26 cellular contexts compared by ENCODE assay signal in genomic region chr6:41239467-41240159, GRCh38. TPM values are rescaled to one million over a fixed set of nuclear protein-coding genes. Genes with fewer than 3 reads are reported as not detected.
DNase-seq lines count a peak whose midpoint lies in the region; ATAC-seq and TF ChIP-seq lines count a peak whose summit lies in the region.
"Had no signal": no experiment of that assay in that cellular context is flagged by ENCODE, and none has a peak within 500 bp of the region (broad histone marks: within the 10 kb centered on the region; RNA-seq: fewer than 3 reads in every experiment).

No MANE protein-coding gene starts in this region.

- H3K27ac ChIP-seq in mammary epithelial cell (ENCODE audit: insufficient read depth, low read depth, low read length), result no peak overlapping the region
- H3K27ac ChIP-seq in breast epithelium, result no peak overlapping the region
- no peak overlapping the region for H3K27ac ChIP-seq in esophagus muscularis mucosa (replicated peaks in 1 of 4)
- H3K27ac ChIP-seq: 22Rv1, ascending aorta, esophagus squamous epithelium, gastrocnemius medialis, lower lobe of right lung, tibial artery had no signal

- dilution Hi-C loops in mammary epithelial cell (cut with HindIII; ENCODE audit: low sequenced_read_pairs), result no loop called here

- no peak for DNase-seq in mammary epithelial cell
- DNase-seq in breast epithelium (ENCODE audit: low spot score in 2 of 2), result no peak
- peak; percentile 45 for DNase-seq in esophagus muscularis mucosa (ENCODE audit: extremely low spot score)
- peak; percentile 20 for DNase-seq in left kidney (ENCODE audit: low read depth, low spot score)
- DNase-seq in ureter (ENCODE audit: low spot score), result peak; percentile 12
- no peak for DNase-seq in COR-L47 (lab: John Stamatoyannopoulos, UW)
- no peak for DNase-seq in BE2C
- DNase-seq: activated CD4-positive, alpha-beta T cell treated with anti-CD3 and anti-CD28 coated beads, Interleukin-2, amount 10 ng/mL, durations not matched to agents 24 days and 14 days; CD4-positive, alpha-beta memory T cell; effector CD8-positive, alpha-beta T cell; esophagus squamous epithelium; gastrocnemius medialis; GF-D8; lower lobe of right lung; NCI-H1092 treated with DMSO at 0.1 percent for 48 hours; NCI-H2029 treated with DMSO at 0.1 percent for 48 hours; NCI-H446; nucleus accumbens; T-helper 1 cell had no signal

- TF ChIP-seq EP300 in esophagus muscularis mucosa (IDR thresholded peaks at IDR 0.05), result no peak

- in situ Hi-C loops in mammary epithelial cell (cut with MboI; ENCODE audit: low sequenced_read_pairs in 2 of 2), result no loop called here

- no peak overlapping the region for H3K9ac ChIP-seq in mammary epithelial cell (ENCODE audit: insufficient read depth, low read length)

- H4K20me1 ChIP-seq in mammary epithelial cell (ENCODE audit: insufficient read depth, low read length), result no peaks in the 10 kb centered on the region

- ATAC-seq in HG03175 (IDR thresholded peaks at IDR 0.05; ENCODE audit: unreplicated experiment), result no peak
- ATAC-seq: gastrocnemius medialis, lower lobe of right lung, Panc1 had no signal

- H3K4me3 ChIP-seq in mammary epithelial cell (replicated peaks in 1 of 3; ENCODE audit: insufficient read depth in 1 of 3, low read depth in 2 of 3, low read length in 3 of 3), result no peak overlapping the region
- no peak overlapping the region for H3K4me3 ChIP-seq in breast epithelium
- no peak overlapping the region for H3K4me3 ChIP-seq in esophagus muscularis mucosa
- H3K4me3 ChIP-seq in BE2C (ENCODE audit: low read depth, low read length), result no peak overlapping the region
- H3K4me3 ChIP-seq: ascending aorta, esophagus squamous epithelium, gastrocnemius medialis, lower lobe of right lung, tibial artery had no signal

- H2AFZ ChIP-seq in mammary epithelial cell (ENCODE audit: low read depth, low read length), result peak overlapping the region; percentile 20

- TF ChIP-seq POLR2A in breast epithelium (IDR thresholded peaks at IDR 0.05) (no peak), esophagus muscularis mucosa (IDR thresholded peaks at IDR 0.05; ENCODE audit: low read depth) (no peak)

- H3K9me3 ChIP-seq in mammary epithelial cell (replicated peaks; ENCODE audit: insufficient read depth, low read length) (no peaks in the 10 kb centered on the region), breast epithelium (no peaks in the 10 kb centered on the region), esophagus muscularis mucosa (no peaks in the 10 kb centered on the region), BE2C (no peaks in the 10 kb centered on the region)
- H3K9me3 ChIP-seq: ascending aorta, esophagus squamous epithelium, gastrocnemius medialis, lower lobe of right lung, tibial artery had no signal

- H3K27me3 ChIP-seq in mammary epithelial cell (ENCODE audit: insufficient read depth, low read length), result peaks cover 29% of the 10 kb centered on the region
- H3K27me3 ChIP-seq in breast epithelium, result peaks cover 2 to 17% of the 10 kb centered on the region in 2 donors
- H3K27me3 ChIP-seq in esophagus muscularis mucosa, result peaks cover 0 to 55% (median 9%) of the 10 kb centered on the region in 4 donors
- H3K27me3 ChIP-seq in BE2C, result peaks cover 55% of the 10 kb centered on the region
- H3K27me3 ChIP-seq: ascending aorta had no signal

- CTCF ChIA-PET in mammary epithelial cell (lab: Charles Lee; ENCODE audit: low non-redundant PET), result no interaction called here

- H3K36me3 ChIP-seq in mammary epithelial cell (ENCODE audit: insufficient read depth, low read length), result no peaks in the 10 kb centered on the region
- no peaks in the 10 kb centered on the region for H3K36me3 ChIP-seq in breast epithelium
- H3K36me3 ChIP-seq in esophagus muscularis mucosa, result no peaks in the 10 kb centered on the region
- no peaks in the 10 kb centered on the region for H3K36me3 ChIP-seq in BE2C
- H3K36me3 ChIP-seq: ascending aorta, esophagus squamous epithelium, gastrocnemius medialis, lower lobe of right lung, tibial artery had no signal

- TF ChIP-seq CTCF in mammary epithelial cell (conservative IDR thresholded peaks at IDR 0.05 in 1 of 2, IDR thresholded peaks at IDR 0.05 in 1 of 2; ENCODE audit: extremely low read depth in 1 of 2, insufficient read depth in 1 of 2, low read depth in 1 of 2, low read length in 2 of 2) (no peak), breast epithelium (IDR thresholded peaks at IDR 0.05) (no peak), esophagus muscularis mucosa (IDR thresholded peaks at IDR 0.05) (no peak), BE2C (IDR thresholded peaks at IDR 0.05; ENCODE audit: low read depth, low read length) (no peak)

- WGBS in mammary epithelial cell (ENCODE audit: low coverage, missing lambda C conversion rate), result 17% methylated on average over 16 of the region's 22 CpGs
- WGBS in esophagus muscularis mucosa, result 11% methylated on average over 22 of the region's 22 CpGs

- BruUV-seq in mammary epithelial cell (replicated peaks; lab: Mats Ljungman, UMichigan), result no TSS peak

- intact Hi-C loops in mammary epithelial cell (cut with micrococcal nuclease) (no loop called here), breast epithelium (cut with DNase I; ENCODE audit: low total_unique reads) (no loop called here), esophagus muscularis mucosa (cut with DNase I) (no loop called here)

- peak overlapping the region; percentile 49 for H3K4me2 ChIP-seq in mammary epithelial cell (ENCODE audit: insufficient read depth, low read depth, low read length)

- no peaks in the 10 kb centered on the region for H3K79me2 ChIP-seq in mammary epithelial cell (ENCODE audit: insufficient read depth, low read length)

- H3K4me1 ChIP-seq in mammary epithelial cell (ENCODE audit: insufficient read depth, low read length), result no peaks in the 10 kb centered on the region
- H3K4me1 ChIP-seq in breast epithelium, result no peaks in the 10 kb centered on the region
- H3K4me1 ChIP-seq in esophagus muscularis mucosa, result peaks cover 0 to 3% (median 2%) of the 10 kb centered on the region in 4 donors
- no peaks in the 10 kb centered on the region for H3K4me1 ChIP-seq in BE2C
- H3K4me1 ChIP-seq: ascending aorta, esophagus squamous epithelium, gastrocnemius medialis, lower lobe of right lung, tibial artery had no signal

RNA-seq across cellular contexts. Expression of gene TREML4, which starts 11.5 kb away (rescaled TPM):
- total RNA-seq in mammary epithelial cell (not detected), breast epithelium (not detected), esophagus muscularis mucosa (not detected), ureter (not detected)
- polyA plus RNA-seq in mammary epithelial cell, result not detected
- not detected for polyA minus RNA-seq in mammary epithelial cell
- polyA plus RNA-seq in BE2C (2012; ENCODE audit: insufficient read depth, insufficient read length, low read depth), result not detected
- total RNA-seq: activated CD4-positive, alpha-beta T cell treated with anti-CD3 and anti-CD28 coated beads, Interleukin-2, amount 10 ng/mL, durations not matched to agents 24 days and 14 days; activated T-helper 1 cell treated with anti-CD3 and anti-CD28 coated beads, Interleukin-12 subunit alpha, Interleukin-12 subunit beta, Interleukin-2, Interleukin-4 antibody, amounts not matched to agents 30 ng/mL and 10 ng/mL and 1 ng/mL, durations not matched to agents 14 hours and 24 hours and 36 hours; ascending aorta; CD4-positive, alpha-beta memory T cell; esophagus squamous epithelium; gastrocnemius medialis; lower lobe of right lung; renal cortical epithelial cell had no signal
- polyA plus RNA-seq: CD4-positive, alpha-beta memory T cell had no signal

RNA-seq across cellular contexts. Expression of gene TREML2, which starts 38.7 kb away (rescaled TPM):
- total RNA-seq in mammary epithelial cell (under 1 TPM; under 0.01 to 0.16 TPM), breast epithelium (under 1 TPM in 2 of 3 donors, not detected in 1; under 0.01 to 0.15 TPM), esophagus muscularis mucosa (under 1 TPM in 1 of 4 donors, not detected in 3; 0.66 TPM), ureter (0.16 TPM)
- 0.07 TPM for polyA plus RNA-seq in mammary epithelial cell
- polyA minus RNA-seq in mammary epithelial cell, result not detected
- not detected for polyA plus RNA-seq in BE2C (2012; ENCODE audit: insufficient read depth, insufficient read length, low read depth)
- total RNA-seq: ascending aorta, renal cortical epithelial cell had no signal

RNA-seq across cellular contexts. Expression of gene TREM1, which starts 46.9 kb away (rescaled TPM):
- total RNA-seq in mammary epithelial cell (1 to 10 TPM in 1 of 2 donors, under 1 TPM in 1; 0.50 to 1.2 TPM), breast epithelium (1 to 10 TPM in 2 of 3 donors, under 1 TPM in 1; 0.98 to 2.8 (median 1.3) TPM), esophagus muscularis mucosa (1 to 10 TPM; 1.1 to 9.3 (median 1.2) TPM), ureter (2.2 TPM)
- polyA plus RNA-seq in mammary epithelial cell, result 0.76 TPM
- polyA minus RNA-seq in mammary epithelial cell, result not detected
- not detected for polyA plus RNA-seq in BE2C (2012; ENCODE audit: insufficient read depth, insufficient read length, low read depth)
- total RNA-seq: activated CD4-positive, alpha-beta T cell treated with anti-CD3 and anti-CD28 coated beads, Interleukin-2, amount 10 ng/mL, durations not matched to agents 24 days and 14 days; activated T-helper 1 cell treated with anti-CD3 and anti-CD28 coated beads, Interleukin-12 subunit alpha, Interleukin-12 subunit beta, Interleukin-2, Interleukin-4 antibody, amounts not matched to agents 30 ng/mL and 10 ng/mL and 1 ng/mL, durations not matched to agents 14 hours and 24 hours and 36 hours; ascending aorta; CD4-positive, alpha-beta memory T cell; renal cortical epithelial cell had no signal
- polyA plus RNA-seq: CD4-positive, alpha-beta memory T cell had no signal

Comparison
In these comparisons a context has a peak if more than half of its experiments do, and no peak if none do; other contexts are left out.
1. DNase-seq: peak in esophagus muscularis mucosa (single experiment), left kidney (single experiment) and ureter (single experiment); none in mammary epithelial cell (single experiment), breast epithelium (0 of 2), COR-L47 (single experiment) and BE2C (single experiment).